33 cellular contexts compared by ENCODE assay signal in genomic region chr6:135277422-135277821, GRCh38.
DNase-seq lines count a peak whose midpoint lies in the region; ATAC-seq, FAIRE-seq and TF ChIP-seq lines count a peak whose summit lies in the region.
"Had no signal": no experiment of that assay in that cellular context is flagged by ENCODE, and none has a peak within 500 bp of the region (broad histone marks: within the 10 kb centered on the region; RNA-seq: fewer than 3 reads in every experiment).

No MANE protein-coding gene starts in this region.

- in situ Hi-C loops in K562 (cut with MboI), result no loop called here

- TF ChIP-seq EP300 in K562 (IDR thresholded peaks at IDR 0.05; ENCODE audit: low read length), result no peak

- intact Hi-C loops in K562 (cut with micrococcal nuclease), result no loop called here

- DNase-seq in DND-41 (no peak), K562 (ENCODE audit: extremely low read depth in 1 of 4, low spot score in 3 of 4) (no peak), nucleus accumbens (lab: John Stamatoyannopoulos, UW) (no peak)
- DNase-seq in central memory CD4-positive, alpha-beta T cell, result no peak
- no peak for DNase-seq in activated naive CD4-positive, alpha-beta T cell treated with Interleukin-2 at 50 U/mL for 16 hours
- DNase-seq: 8988T; ACHN; AML-193; BE2C; C1 segment of cervical spinal cord; Caco-2; Calu3; CD4-positive, alpha-beta memory T cell; CD4-positive, alpha-beta T cell; CD4-positive, CD25-positive, alpha-beta regulatory T cell; CD8-positive, alpha-beta memory T cell; CD8-positive, alpha-beta T cell; COR-L47; DMS 273 treated with DMSO at 0.1 percent for 48 hours; DMS153; DMS53; DMS79; DMS79 treated with DMSO at 0.1 percent for 48 hours; EL had no signal

- TF ChIP-seq CTCF in DND-41 (IDR thresholded peaks at IDR 0.05; ENCODE audit: borderline replicate concordance, extremely low read depth, low read length, poor library complexity, severe bottlenecking) (no peak), HEK293 (tag by site-specific recombination; IDR thresholded peaks at IDR 0.05) (no peak), K562 (IDR thresholded peaks at IDR 0.05 in 2 of 3, conservative IDR thresholded peaks at IDR 0.05 in 1 of 3; ENCODE audit: insufficient read depth in 2 of 3, low read depth in 1 of 3, low read length in 3 of 3) (no peak)

- peak overlapping the region in 6 of 11 experiments; percentile 89 to 96 (median 96); a peak in 9 of 22 replicates for H3K27ac ChIP-seq in BLaER1 treated with 17β-estradiol and CSF1 and Interleukin-3, amounts not matched to agents 10 nM and 100 nM
- H3K27ac ChIP-seq in DND-41 (ENCODE audit: low read length) (0 out of 2 replicates have a peak overlapping the region, but pooled peaks have one; percentile 6), HEK293 (ENCODE audit: extremely low read depth, low read depth, low read length) (no peak overlapping the region), K562 (ENCODE audit: extremely low read depth, low read depth, low read length) (no peak overlapping the region)
- H3K27ac ChIP-seq: 22Rv1, A549, BLaER1, C4-2B had no signal

- H2AFZ ChIP-seq in DND-41 (ENCODE audit: low read depth, low read length) (no peak overlapping the region), K562 (ENCODE audit: low read depth, low read length) (no peak overlapping the region)

- FAIRE-seq in K562 (lab: Jason Lieb, UNC), result no peak
- FAIRE-seq: A204.1, A549, D721Med had no signal

- H3K27me3 ChIP-seq in BLaER1 treated with 17β-estradiol and CSF1 and Interleukin-3, amounts not matched to agents 10 nM and 100 nM, result no peaks in the 10 kb centered on the region
- H3K27me3 ChIP-seq in DND-41 (ENCODE audit: insufficient read depth, low read length, poor library complexity), result no peaks in the 10 kb centered on the region
- H3K27me3 ChIP-seq in K562 (ENCODE audit: control insufficient read depth in 2 of 2, insufficient read depth in 2 of 2, low read length in 2 of 2), result no peaks in the 10 kb centered on the region
- H3K27me3 ChIP-seq: BE2C, BLaER1 had no signal

- ATAC-seq in DND-41 (ENCODE audit: insufficient read depth, low read depth), result no peak
- ATAC-seq in K562, result no peak
- no peak for ATAC-seq in GM18505 (IDR thresholded peaks at IDR 0.05; ENCODE audit: unreplicated experiment)
- ATAC-seq: A549; CD8-positive, alpha-beta T cell had no signal

- TF ChIP-seq POLR2A in K562 (conservative IDR thresholded peaks at IDR 0.05), result no peak
- no peak for TF ChIP-seq POLR2A in GM18505 (IDR thresholded peaks at IDR 0.05; ENCODE audit: borderline replicate concordance, extremely low read depth, insufficient read depth, insufficient read length)

- H3K79me2 ChIP-seq in DND-41 (ENCODE audit: insufficient read depth, low read length) (no peaks in the 10 kb centered on the region), K562 (ENCODE audit: control insufficient read depth, insufficient read depth, low read length) (no peaks in the 10 kb centered on the region)

- BruUV-seq in K562 (replicated peaks; lab: Mats Ljungman, UMichigan), result no TSS peak

- CTCF ChIA-PET in HEK293 (lab: Yijun Ruan, JAX) (interaction anchor here (0.7 to 1.2 kb wide), 4 partner anchors 9 to 1168 kb away, joined by 3 to 5 read pairs (median 4); no protein-coding TSS in a partner anchor), K562 (lab: Yijun Ruan, JAX; ENCODE audit: low intra/inter-chr PET ratio) (no interaction called here)

- H4K20me1 ChIP-seq in BLaER1 treated with 17β-estradiol and CSF1 and Interleukin-3, amounts not matched to agents 10 nM and 100 nM, result no peaks in the 10 kb centered on the region
- no peaks in the 10 kb centered on the region for H4K20me1 ChIP-seq in DND-41 (ENCODE audit: insufficient read depth, low read length)
- no peaks in the 10 kb centered on the region for H4K20me1 ChIP-seq in K562 (replicated peaks; ENCODE audit: control insufficient read depth, insufficient read depth, low read length)
- H4K20me1 ChIP-seq: BLaER1 had no signal

- H3K4me2 ChIP-seq in BLaER1 treated with 17β-estradiol and CSF1 and Interleukin-3, amounts not matched to agents 10 nM and 100 nM, result no peak overlapping the region
- H3K4me2 ChIP-seq in DND-41 (ENCODE audit: insufficient read depth, low read length) (no peak overlapping the region), K562 (ENCODE audit: insufficient read depth, low read length) (no peak overlapping the region)
- H3K4me2 ChIP-seq: A549, BLaER1 had no signal

- POLR2A ChIA-PET in HEK293 (lab: Yijun Ruan, JAX), result no interaction called here
- POLR2A ChIA-PET in K562 (lab: Yijun Ruan, JAX), result interaction anchor here (0.6 kb wide), 1 partner anchor 23 kb away, joined by 3 read pairs; no protein-coding TSS in a partner anchor

- 69% methylated on average over 2 of the region's 6 CpGs for WGBS in K562 (ENCODE audit: insufficient coverage, low coverage, missing lambda C conversion rate)

- no peak overlapping the region for H3K4me3 ChIP-seq in BLaER1 treated with 17β-estradiol and CSF1 and Interleukin-3, amounts not matched to agents 10 nM and 100 nM
- H3K4me3 ChIP-seq in DND-41 (ENCODE audit: low read depth in 1 of 2, low read length in 2 of 2) (no peak overlapping the region), HEK293 (ENCODE audit: low read depth, low read length) (no peak overlapping the region), K562 (no peak overlapping the region)
- H3K4me3 ChIP-seq: A549, BLaER1 had no signal

- TF ChIP-seq RAD21 in K562 (CRISPR knock-in tag; conservative IDR thresholded peaks at IDR 0.05 in 1 of 2, IDR thresholded peaks at IDR 0.05 in 1 of 2), result no peak

- no peaks in the 10 kb centered on the region for H3K9me1 ChIP-seq in K562 (ENCODE audit: control insufficient read depth, insufficient read depth, low read length)

- H3K9ac ChIP-seq in BLaER1 treated with 17β-estradiol and CSF1 and Interleukin-3, amounts not matched to agents 10 nM and 100 nM, result no peak overlapping the region
- H3K9ac ChIP-seq in DND-41 (ENCODE audit: low read depth, low read length), result no peak overlapping the region
- H3K9ac ChIP-seq in K562 (ENCODE audit: insufficient read depth in 1 of 2, low read depth in 2 of 2, low read length in 2 of 2), result no peak overlapping the region
- H3K9ac ChIP-seq: BLaER1 had no signal

- peaks cover 0 to 5% (median 0%) of the 10 kb centered on the region in 11 experiments; a peak in 1 of 22 replicates for H3K36me3 ChIP-seq in BLaER1 treated with 17β-estradiol and CSF1 and Interleukin-3, amounts not matched to agents 10 nM and 100 nM
- H3K36me3 ChIP-seq in DND-41 (ENCODE audit: insufficient read depth, low read length) (no peaks in the 10 kb centered on the region), HEK293 (ENCODE audit: control insufficient read depth in 2 of 2, insufficient read depth in 1 of 2, low read length in 2 of 2) (no peaks in the 10 kb centered on the region), K562 (ENCODE audit: control insufficient read depth, insufficient read depth, low read length) (no peaks in the 10 kb centered on the region)
- H3K36me3 ChIP-seq: BE2C, BLaER1 had no signal

- peaks cover 44 to 57% (median 52%) of the 10 kb centered on the region in 10 experiments for H3K4me1 ChIP-seq in BLaER1 treated with 17β-estradiol and CSF1 and Interleukin-3, amounts not matched to agents 10 nM and 100 nM
- H3K4me1 ChIP-seq in DND-41 (ENCODE audit: insufficient read depth, low read length), result peaks cover 50% of the 10 kb centered on the region
- H3K4me1 ChIP-seq in HEK293 (ENCODE audit: control insufficient read depth, insufficient read depth, low read length), result no peaks in the 10 kb centered on the region
- H3K4me1 ChIP-seq in K562 (replicated peaks in 1 of 2; ENCODE audit: control insufficient read depth in 2 of 2, insufficient read depth in 2 of 2, low read length in 2 of 2), result peaks cover 0 to 33% of the 10 kb centered on the region in 2 experiments; a peak in 4 of 5 replicates
- H3K4me1 ChIP-seq: BE2C, Caco-2 had no signal

- peaks cover 7 to 54% (median 27%) of the 10 kb centered on the region in 11 experiments; a peak in 17 of 22 replicates for H3K9me3 ChIP-seq in BLaER1 treated with 17β-estradiol and CSF1 and Interleukin-3, amounts not matched to agents 10 nM and 100 nM (replicated peaks in 1 of 11)
- H3K9me3 ChIP-seq in DND-41 (ENCODE audit: insufficient read depth, low read length, severe bottlenecking) (no peaks in the 10 kb centered on the region), HEK293 (ENCODE audit: control insufficient read depth, insufficient read depth, low read depth, low read length) (no peaks in the 10 kb centered on the region), K562 (replicated peaks; ENCODE audit: control insufficient read depth, insufficient read depth, low read depth, low read length) (no peaks in the 10 kb centered on the region)
- H3K9me3 ChIP-seq: A549, BE2C, Caco-2 had no signal

TF ChIP-seq in HEK293, 187 proteins besides CTCF, POLR2A, EP300 and RAD21:
- TF ChIP-seq ZNF26 (tag by site-specific recombination; IDR thresholded peaks at IDR 0.05), result no peak
- TF ChIP-seq ZNF146 (tag by site-specific recombination; IDR thresholded peaks at IDR 0.05), result 0 out of 2 replicates have a peak, but pooled peaks have one; percentile 42
- no peak for TF ChIP-seq GLIS1 (tag by site-specific recombination; IDR thresholded peaks at IDR 0.05)

TF ChIP-seq in K562, 482 proteins besides CTCF, POLR2A, EP300 and RAD21:
- TF ChIP-seq NFRKB (IDR thresholded peaks at IDR 0.05; ENCODE audit: low read depth) (no peak), BCOR (IDR thresholded peaks at IDR 0.05) (peak; percentile 52; the same call in 1 of the 2 replicates), ZNF146 (CRISPR knock-in tag; IDR thresholded peaks at IDR 0.05; ENCODE audit: unreplicated experiment) (peak; percentile 91), SIN3B (IDR thresholded peaks at IDR 0.05; ENCODE audit: low read depth) (no peak), ZNF311 (CRISPR knock-in tag; IDR thresholded peaks at IDR 0.05) (no peak)

Comparison
In these comparisons a context has a peak if more than half of its experiments do, and no peak if none do; other contexts are left out.
1. H3K27ac ChIP-seq: peak in BLaER1 treated with 17β-estradiol and CSF1 and Interleukin-3, amounts not matched to agents 10 nM and 100 nM (6 of 11) and DND-41 (single experiment); none in HEK293 (single experiment) and K562 (single experiment).